8 cellular contexts compared by ENCODE assay signal in genomic region chr6:132161283-132161682, GRCh38.
A peak's percentile ranks its signal among the peaks of the same experiment; 100 is the strongest.
DNase-seq lines count a peak whose midpoint lies in the region; ATAC-seq and TF ChIP-seq lines count a peak whose summit lies in the region.

No MANE protein-coding gene starts in this region.

- ATAC-seq in GM23338: peak; percentile 94
- peak; percentile 63; the same call in 2 of the 3 replicates for ATAC-seq in RWPE2 (ENCODE audit: low read depth)
- ATAC-seq in GM18505 (IDR thresholded peaks at IDR 0.05; ENCODE audit: unreplicated experiment): no peak
- no peak for ATAC-seq in HG03025 (IDR thresholded peaks at IDR 0.05; ENCODE audit: low FRiP score, unreplicated experiment)

- H3K27ac Mint-ChIP-seq in GM23338: no peak overlapping the region

- DNase-seq in GM23338 (ENCODE audit: low spot score) (peak; percentile 75), RWPE2 (ENCODE audit: low spot score) (no peak), left ventricle myocardium inferior (no peak), spleen (no peak), AML-193 (lab: John Stamatoyannopoulos, UW) (no peak), KG1 (lab: John Stamatoyannopoulos, UW) (no peak)

- no peaks in the 10 kb centered on the region; the same call in 2 of the 3 replicates for H3K36me3 Mint-ChIP-seq in GM23338 (ENCODE audit: low read depth)

- H4K20me1 ChIP-seq in GM23338 (replicated peaks; ENCODE audit: insufficient read depth): no peaks in the 10 kb centered on the region

- no peak overlapping the region for H3K4me2 ChIP-seq in GM23338

- TF ChIP-seq CTCF in GM23338 (conservative IDR thresholded peaks at IDR 0.05; ENCODE audit: low read depth in 2 of 2) (peak; percentile 73 to 91), RWPE2 (IDR thresholded peaks at IDR 0.05; ENCODE audit: poor library complexity, severe bottlenecking) (peak; percentile 76), left ventricle myocardium inferior (IDR thresholded peaks at IDR 0.05; ENCODE audit: borderline replicate concordance) (peak; percentile 79), spleen (IDR thresholded peaks at IDR 0.05 in 8 of 11, conservative IDR thresholded peaks at IDR 0.05 in 3 of 11) (peak in 9 of 11 experiments; percentile 8 to 64 (median 50))

- no peaks in the 10 kb centered on the region for H3K79me2 ChIP-seq in GM23338 (replicated peaks; ENCODE audit: insufficient read depth)

- H2AFZ ChIP-seq in GM23338: no peak overlapping the region

- TF ChIP-seq POLR2A in spleen (IDR thresholded peaks at IDR 0.05) (no peak), GM18505 (IDR thresholded peaks at IDR 0.05; ENCODE audit: borderline replicate concordance, extremely low read depth, insufficient read depth, insufficient read length) (no peak)

- peaks cover 4% of the 10 kb centered on the region; the same call in 2 of the 3 replicates for H3K9me3 Mint-ChIP-seq in GM23338

- H3K4me3 Mint-ChIP-seq in GM23338: no peak overlapping the region

- H3K27me3 ChIP-seq in GM23338 (ENCODE audit: insufficient read depth) (no peaks in the 10 kb centered on the region), RWPE2 (ENCODE audit: insufficient read depth, poor library complexity, severe bottlenecking) (no peaks in the 10 kb centered on the region), left ventricle myocardium inferior (ENCODE audit: low read depth) (no peaks in the 10 kb centered on the region), spleen (replicated peaks in 1 of 7) (no peaks in the 10 kb centered on the region)

- H3K36me3 ChIP-seq in GM23338 (ENCODE audit: insufficient read depth) (no peaks in the 10 kb centered on the region), RWPE2 (ENCODE audit: low read depth) (no peaks in the 10 kb centered on the region), left ventricle myocardium inferior (no peaks in the 10 kb centered on the region), spleen (no peaks in the 10 kb centered on the region)

- 50 to 56% (median 53%) methylated on average over 3 of the region's 3 CpGs for WGBS in spleen, 5 donors

- no peaks in the 10 kb centered on the region for H3K9me3 ChIP-seq in RWPE2 (ENCODE audit: severe bottlenecking)
- H3K9me3 ChIP-seq in left ventricle myocardium inferior (replicated peaks): peaks cover 10% of the 10 kb centered on the region
- H3K9me3 ChIP-seq in spleen: peaks cover 0 to 6% (median 0%) of the 10 kb centered on the region in 8 donors

- H3K4me3 ChIP-seq in GM23338: no peak overlapping the region
- no peak overlapping the region for H3K4me3 ChIP-seq in RWPE2 (ENCODE audit: severe bottlenecking)
- H3K4me3 ChIP-seq in left ventricle myocardium inferior: no peak overlapping the region
- no peak overlapping the region for H3K4me3 ChIP-seq in spleen

- no peaks in the 10 kb centered on the region for H3K4me1 ChIP-seq in GM23338 (ENCODE audit: insufficient read depth)
- no peaks in the 10 kb centered on the region for H3K4me1 ChIP-seq in RWPE2 (ENCODE audit: insufficient read depth, poor library complexity, severe bottlenecking)
- no peaks in the 10 kb centered on the region for H3K4me1 ChIP-seq in left ventricle myocardium inferior
- peaks cover 0 to 3% (median 0%) of the 10 kb centered on the region in 6 donors for H3K4me1 ChIP-seq in spleen

- H3K27ac ChIP-seq in GM23338 (ENCODE audit: low read depth): no peak overlapping the region
- H3K27ac ChIP-seq in RWPE2 (ENCODE audit: poor library complexity, severe bottlenecking): no peak overlapping the region
- no peak overlapping the region for H3K27ac ChIP-seq in left ventricle myocardium inferior (replicated peaks)
- no peak overlapping the region for H3K27ac ChIP-seq in spleen

- no peaks in the 10 kb centered on the region for H3K27me3 Mint-ChIP-seq in GM23338 (ENCODE audit: insufficient read depth, low read depth, poor library complexity)

- H3F3A ChIP-seq in GM23338 (replicated peaks; ENCODE audit: low read depth): no peaks in the 10 kb centered on the region

- H3K9me2 ChIP-seq in GM23338 (ENCODE audit: insufficient read depth): no peaks in the 10 kb centered on the region

- intact Hi-C loops in left ventricle myocardium inferior (cut with micrococcal nuclease): loop anchor here (10.0 kb wide), 1 partner anchor 236 kb away; no protein-coding TSS in a partner anchor
- intact Hi-C loops in spleen (cut with DNase I; ENCODE audit: low total_unique reads): loop anchor here (10.0 kb wide), 1 partner anchor 236 kb away; no protein-coding TSS in a partner anchor

- H3K4me1 Mint-ChIP-seq in GM23338: no peaks in the 10 kb centered on the region

TF ChIP-seq in GM23338, 12 proteins besides CTCF, POLR2A, EP300 and RAD21 (continues in another document):
- TF ChIP-seq NANOG (IDR thresholded peaks at IDR 0.05; ENCODE audit: borderline replicate concordance) (no peak), POLR2AphosphoS5 (IDR thresholded peaks at IDR 0.05; ENCODE audit: low read depth) (no peak), EZH2 (IDR thresholded peaks at IDR 0.05; ENCODE audit: low read depth, unreplicated experiment) (no peak), STAT1 (IDR thresholded peaks at IDR 0.05; ENCODE audit: unreplicated experiment) (no peak), JUNB (IDR thresholded peaks at IDR 0.05; ENCODE audit: unreplicated experiment) (no peak), REST (IDR thresholded peaks at IDR 0.05; ENCODE audit: unreplicated experiment) (no peak), CREB1 (CRISPR knock-in tag; IDR thresholded peaks at IDR 0.05; ENCODE audit: low read depth) (no peak), ETS1 (IDR thresholded peaks at IDR 0.05) (no peak), ZNF331 (CRISPR knock-in tag; IDR thresholded peaks at IDR 0.05; ENCODE audit: low read depth) (no peak), EZH2phosphoT487 (IDR thresholded peaks at IDR 0.05; ENCODE audit: unreplicated experiment) (no peak), ZNF114 (CRISPR knock-in tag; IDR thresholded peaks at IDR 0.05) (no peak)

Comparison
In these comparisons a context has a peak if more than half of its experiments do, and no peak if none do; other contexts are left out.
1. ATAC-seq: peak in GM23338 (single experiment) and RWPE2 (single experiment); none in GM18505 (single experiment) and HG03025 (single experiment).
2. Peak in every context shown above with its lines, with median percentiles within 50 percentile points of each other: CTCF ChIP-seq.